15 cellular contexts compared by ENCODE assay signal in genomic region chr21:33945652-33946270, GRCh38. TPM values are rescaled to one million over a fixed set of nuclear protein-coding genes. Genes with fewer than 3 reads are reported as not detected.
DNase-seq lines count a peak whose midpoint lies in the region; ATAC-seq, FAIRE-seq and TF ChIP-seq lines count a peak whose summit lies in the region.
"Had no signal": no experiment of that assay in that cellular context is flagged by ENCODE, and none has a peak within 500 bp of the region (broad histone marks: within the 10 kb centered on the region; RNA-seq: fewer than 3 reads in every experiment).

No MANE protein-coding gene starts in this region.

- H3K27ac Mint-ChIP-seq in activated CD8-positive, alpha-beta memory T cell treated with anti-CD3 and anti-CD28 coated beads, Interleukin-2, amount 10 ng/mL, durations not matched to agents 7 days and 5 days = peak overlapping the region; percentile 98
- H3K27ac Mint-ChIP-seq in progenitor cell of endocrine pancreas = no peak overlapping the region
- H3K27ac Mint-ChIP-seq: HFFc6 had no signal

- peaks cover 65% of the 10 kb centered on the region for H3K4me1 Mint-ChIP-seq in activated CD8-positive, alpha-beta memory T cell treated with anti-CD3 and anti-CD28 coated beads, Interleukin-2, amount 10 ng/mL, durations not matched to agents 7 days and 5 days
- peaks cover 19% of the 10 kb centered on the region for H3K4me1 Mint-ChIP-seq in progenitor cell of endocrine pancreas (ENCODE audit: low read depth)

- CTCF ChIA-PET in activated CD8-positive, alpha-beta memory T cell treated with anti-CD3 and anti-CD28 coated beads, Interleukin-2, amount 10 ng/mL, durations not matched to agents 7 days and 5 days (lab: Charles Lee) = interaction anchor here (1.5 to 9.8 kb wide), 3 partner anchors 10 to 21 kb away, joined by 3 to 122 read pairs (median 4); no protein-coding TSS in a partner anchor
- CTCF ChIA-PET in Panc1 (lab: Charles Lee) = interaction anchor here (0.6 to 0.7 kb wide), 2 partner anchors 35 to 1344 kb away, joined by 6 to 10 read pairs; no protein-coding TSS in a partner anchor

- POLR2A ChIA-PET in Panc1 (lab: Charles Lee) = interaction anchor here (0.7 kb wide), 1 partner anchor 71 kb away, joined by 5 read pairs; no protein-coding TSS in a partner anchor

- H3K9me3 ChIP-seq in Panc1 (ENCODE audit: control insufficient read depth, insufficient read depth, low read depth, low read length) (peaks cover 3% of the 10 kb centered on the region; the same call in 1 of the 2 replicates), MG63 (no peaks in the 10 kb centered on the region)
- H3K9me3 ChIP-seq: upper lobe of right lung had no signal

- no peak for ATAC-seq in activated CD8-positive, alpha-beta memory T cell treated with anti-CD3 and anti-CD28 coated beads, Interleukin-2, amount 10 ng/mL, durations not matched to agents 7 days and 5 days
- no peak for ATAC-seq in Panc1
- ATAC-seq: upper lobe of right lung had no signal

- peaks cover 61% of the 10 kb centered on the region for H3K36me3 Mint-ChIP-seq in activated CD8-positive, alpha-beta memory T cell treated with anti-CD3 and anti-CD28 coated beads, Interleukin-2, amount 10 ng/mL, durations not matched to agents 7 days and 5 days
- H3K36me3 Mint-ChIP-seq in progenitor cell of endocrine pancreas (ENCODE audit: insufficient read depth) = peaks cover 14% of the 10 kb centered on the region

- H3K4me1 ChIP-seq in Panc1 (ENCODE audit: control insufficient read depth, insufficient read depth, low read length) = peaks cover 20% of the 10 kb centered on the region

- in situ Hi-C loops in Panc1 (cut with HindIII; ENCODE audit: low pct_unique_long_range_greater_than_20kb, low sequenced_read_pairs) = no loop called here

- no peaks in the 10 kb centered on the region for H3K27me3 Mint-ChIP-seq in activated CD8-positive, alpha-beta memory T cell treated with anti-CD3 and anti-CD28 coated beads, Interleukin-2, amount 10 ng/mL, durations not matched to agents 7 days and 5 days
- H3K27me3 Mint-ChIP-seq in progenitor cell of endocrine pancreas = no peaks in the 10 kb centered on the region

- H3K27ac ChIP-seq in Panc1 (ENCODE audit: low read length) = peak overlapping the region; percentile 96
- H3K27ac ChIP-seq: upper lobe of right lung had no signal

- H3K36me3 ChIP-seq in Panc1 (ENCODE audit: control insufficient read depth, insufficient read depth, low read length) (no peaks in the 10 kb centered on the region), bronchial epithelial cell (ENCODE audit: control insufficient read depth, insufficient read depth, low read length) (no peaks in the 10 kb centered on the region), MG63 (no peaks in the 10 kb centered on the region)
- H3K36me3 ChIP-seq: upper lobe of right lung had no signal

- H3K9me3 Mint-ChIP-seq in activated CD8-positive, alpha-beta memory T cell treated with anti-CD3 and anti-CD28 coated beads, Interleukin-2, amount 10 ng/mL, durations not matched to agents 7 days and 5 days (ENCODE audit: low read depth) = peaks cover 10% of the 10 kb centered on the region
- H3K9me3 Mint-ChIP-seq in progenitor cell of endocrine pancreas (ENCODE audit: low read depth) = peaks cover 9% of the 10 kb centered on the region
- H3K9me3 Mint-ChIP-seq: HFFc6 had no signal

- no TSS peak for BruUV-seq in Panc1 (replicated peaks; lab: Mats Ljungman, UMichigan)

- FAIRE-seq in bronchial epithelial cell (lab: Jason Lieb, UNC) (no peak), H54 (lab: Jason Lieb, UNC) (no peak)
- FAIRE-seq: kidney had no signal

- H3K4me3 Mint-ChIP-seq in activated CD8-positive, alpha-beta memory T cell treated with anti-CD3 and anti-CD28 coated beads, Interleukin-2, amount 10 ng/mL, durations not matched to agents 7 days and 5 days = no peak overlapping the region
- H3K4me3 Mint-ChIP-seq in progenitor cell of endocrine pancreas (ENCODE audit: low read depth) = no peak overlapping the region
- H3K4me3 Mint-ChIP-seq: HFFc6 had no signal

- no peak for DNase-seq in activated CD8-positive, alpha-beta memory T cell treated with anti-CD3 and anti-CD28 coated beads, Interleukin-2, amount 10 ng/mL, durations not matched to agents 7 days and 5 days
- no peak for DNase-seq in activated CD8-positive, alpha-beta memory T cell treated with anti-CD3 and anti-CD28 coated beads, Interleukin-2, amount 50 U/mL, for 48 hours
- no peak for DNase-seq in Panc1 (ENCODE audit: low read depth, low spot score)
- DNase-seq in bronchial epithelial cell (ENCODE audit: low read depth) = peak; percentile 93
- peak; percentile 23 for DNase-seq in stimulated activated CD8-positive, alpha-beta memory T cell treated with anti-CD3 and anti-CD28 coated beads, Interleukin-4, amount 100 ng/mL, for 48 hours
- DNase-seq in H54 (ENCODE audit: insufficient read length, low spot score) = no peak
- DNase-seq in MG63 = no peak
- no peak for DNase-seq in progenitor cell of endocrine pancreas (ENCODE audit: low spot score, unreplicated experiment)
- DNase-seq: DMS53, HFFc6, kidney, NCI-H1436, NCI-H524, SHP77, upper lobe of right lung had no signal

- H3K4me3 ChIP-seq in Panc1 (ENCODE audit: low read depth in 2 of 2, low read length in 2 of 2) = no peak overlapping the region
- no peak overlapping the region for H3K4me3 ChIP-seq in bronchial epithelial cell (ENCODE audit: low read depth, low read length)
- H3K4me3 ChIP-seq in MG63 = no peak overlapping the region
- H3K4me3 ChIP-seq: upper lobe of right lung had no signal

- no peak for TF ChIP-seq POLR2A in H54 (IDR thresholded peaks at IDR 0.05; ENCODE audit: low read depth, low read length)

- no peaks in the 10 kb centered on the region for H3K27me3 ChIP-seq in Panc1 (ENCODE audit: control insufficient read depth, insufficient read depth, low read length)
- H3K27me3 ChIP-seq in bronchial epithelial cell (ENCODE audit: control insufficient read depth, insufficient read depth, low read length) = no peaks in the 10 kb centered on the region
- H3K27me3 ChIP-seq in MG63 = no peaks in the 10 kb centered on the region
- H3K27me3 ChIP-seq: upper lobe of right lung had no signal

- intact Hi-C loops in Panc1 (cut with micrococcal nuclease; ENCODE audit: unreplicated experiment) = loop anchor here (10.0 kb wide), 1 partner anchor 129 kb away; the partner anchor contains the start of genes MRPS6 and SLC5A3

- TF ChIP-seq CTCF in Panc1 (IDR thresholded peaks at IDR 0.05) = no peak
- TF ChIP-seq CTCF in bronchial epithelial cell (IDR thresholded peaks at IDR 0.05; ENCODE audit: insufficient read depth, low read length, severe bottlenecking) = no peak
- TF ChIP-seq CTCF in progenitor cell of endocrine pancreas (IDR thresholded peaks at IDR 0.05; ENCODE audit: unreplicated experiment) = no peak

RNA-seq across cellular contexts. Expression of gene ATP5PO, which starts 30.2 kb away (rescaled TPM):
- total RNA-seq in activated CD8-positive, alpha-beta memory T cell treated with anti-CD3 and anti-CD28 coated beads, Interleukin-2, amount 10 ng/mL, durations not matched to agents 7 days and 5 days = 100 to 1,000 TPM; 186 to 205 TPM
- total RNA-seq in Panc1 (2021; ENCODE audit: unreplicated experiment) (190 TPM), bronchial epithelial cell (160 and 341 TPM in 2 replicates), progenitor cell of endocrine pancreas (191 and 193 TPM in 2 replicates)
- 219 TPM for polyA plus RNA-seq in Panc1 (2012; ENCODE audit: insufficient read length)
- 210 and 538 TPM in 2 replicates for total RNA-seq in MG63 (2014; rRNA removed; shearing (Covaris generic); ENCODE audit: low replicate concordance)

Comparison
In these comparisons a context has a peak if more than half of its experiments do, and no peak if none do; other contexts are left out.
1. DNase-seq: peak in bronchial epithelial cell (single experiment) and stimulated activated CD8-positive, alpha-beta memory T cell treated with anti-CD3 and anti-CD28 coated beads, Interleukin-4, amount 100 ng/mL, for 48 hours (single experiment); none in activated CD8-positive, alpha-beta memory T cell treated with anti-CD3 and anti-CD28 coated beads, Interleukin-2, amount 10 ng/mL, durations not matched to agents 7 days and 5 days (single experiment), activated CD8-positive, alpha-beta memory T cell treated with anti-CD3 and anti-CD28 coated beads, Interleukin-2, amount 50 U/mL, for 48 hours (single experiment), Panc1 (single experiment), H54 (single experiment), MG63 (single experiment) and progenitor cell of endocrine pancreas (single experiment).